In genomic region chr18:8029061-8029460, GRCh38 we compare ENCODE assay signal across 1 cellular context.
TF ChIP-seq lines count a peak whose summit lies in the region.

No MANE protein-coding gene starts in this region.

TF ChIP-seq in WTC11, 78 proteins besides CTCF, POLR2A, EP300 and RAD21 (continued from another document):
- peak; percentile 96 for TF ChIP-seq ZNF281 (CRISPR knock-in tag; IDR thresholded peaks at IDR 0.05)
TF ChIP-seq in WTC11: peak in this region for 4.
